In genomic region chr2:12032421-12032820, GRCh38 we compare ENCODE assay signal across 11 cellular contexts.
DNase-seq lines count a peak whose midpoint lies in the region; ATAC-seq, FAIRE-seq and TF ChIP-seq lines count a peak whose summit lies in the region.
"Had no signal": no experiment of that assay in that cellular context is flagged by ENCODE, and none has a peak within 500 bp of the region (broad histone marks: within the 10 kb centered on the region; RNA-seq: fewer than 3 reads in every experiment).

No MANE protein-coding gene starts in this region.

- no peak overlapping the region; the same call in 1 of the 2 replicates for H2AFZ ChIP-seq in GM12878 (ENCODE audit: control insufficient read depth, low read depth, low read length)

- CTCF ChIA-PET in GM12878 (lab: Yijun Ruan, JAX) = interaction anchor here (1.1 to 4.2 kb wide), 12 partner anchors 11 to 684 kb away, joined by 3 to 47 read pairs (median 6); partner anchors contain the start of gene TRIB2
- CTCF ChIA-PET in activated CD4-positive, alpha-beta memory T cell treated with anti-CD3 and anti-CD28 coated beads for 36 hours (lab: Charles Lee) = interaction anchor here (1.2 kb wide), 1 partner anchor 21 kb away, joined by 3 read pairs; no protein-coding TSS in a partner anchor

- BruUV-seq in GM12878 (replicated peaks; lab: Mats Ljungman, UMichigan) = no TSS peak

- H3K4me3 ChIP-seq in GM12864 (ENCODE audit: low read depth, low read length) (no peak overlapping the region), GM12878 (no peak overlapping the region), ascending aorta (no peak overlapping the region)
- H3K4me3 ChIP-seq: lung had no signal

- H3K27me3 ChIP-seq in GM12878 (replicated peaks in 1 of 2; ENCODE audit: control insufficient read depth in 2 of 2, insufficient read depth in 2 of 2, low read length in 1 of 2) (no peaks in the 10 kb centered on the region), ascending aorta (no peaks in the 10 kb centered on the region)

- H3K27ac ChIP-seq in GM12878 (ENCODE audit: control insufficient read depth, insufficient read depth) (0 out of 2 replicates have a peak overlapping the region, but pooled peaks have one; percentile 1), ascending aorta (no peak overlapping the region)
- H3K27ac ChIP-seq: WERI-Rb-1 had no signal

- H3K27ac Mint-ChIP-seq in activated CD4-positive, alpha-beta memory T cell treated with anti-CD3 and anti-CD28 coated beads for 36 hours = no peak overlapping the region

- intact Hi-C loops in GM12878 (cut with micrococcal nuclease; ENCODE audit: unreplicated experiment) = loop anchor here (1.0 to 5.0 kb wide), 4 partner anchors 25 to 205 kb away; no protein-coding TSS in a partner anchor
- intact Hi-C loops in activated CD4-positive, alpha-beta memory T cell treated with anti-CD3 and anti-CD28 coated beads for 36 hours (cut with micrococcal nuclease) = no loop called here
- intact Hi-C loops in ascending aorta (cut with DNase I) = no loop called here

- POLR2A ChIA-PET in GM12878 (lab: Charles Lee) = interaction anchor here (0.5 to 1.8 kb wide), 5 partner anchors 11 to 41 kb away, joined by 3 to 6 read pairs (median 4); no protein-coding TSS in a partner anchor
- POLR2A ChIA-PET in activated CD4-positive, alpha-beta memory T cell treated with anti-CD3 and anti-CD28 coated beads for 36 hours (lab: Charles Lee) = no interaction called here

- ATAC-seq in GM19463 (IDR thresholded peaks at IDR 0.05; ENCODE audit: unreplicated experiment) (peak; percentile 75), HG03097 (IDR thresholded peaks at IDR 0.05; ENCODE audit: low FRiP score, unreplicated experiment) (peak; percentile 70), GM12878 (peak; percentile 91)

- H3K4me1 Mint-ChIP-seq in activated CD4-positive, alpha-beta memory T cell treated with anti-CD3 and anti-CD28 coated beads for 36 hours (ENCODE audit: low read depth) = peaks cover 20% of the 10 kb centered on the region

- RAD21 ChIA-PET in GM12878 (lab: Charles Lee; ENCODE audit: unreplicated experiment) = interaction anchor here (0.5 to 6.6 kb wide), 24 partner anchors 11 to 964 kb away, joined by 3 to 79 read pairs (median 4); no protein-coding TSS in a partner anchor

- TF ChIP-seq POLR2A in GM12878 (IDR thresholded peaks at IDR 0.05; ENCODE audit: low read depth, low read length) = no peak

- no peak overlapping the region for H3K4me3 Mint-ChIP-seq in activated CD4-positive, alpha-beta memory T cell treated with anti-CD3 and anti-CD28 coated beads for 36 hours

- H3K9me3 ChIP-seq in GM12878 (replicated peaks; ENCODE audit: control insufficient read depth, insufficient read depth, low read length) = no peaks in the 10 kb centered on the region; the same call in 2 of the 3 replicates
- H3K9me3 ChIP-seq in ascending aorta = no peaks in the 10 kb centered on the region

- 0 out of 4 replicates have a peak, but pooled peaks of 1 of the 2 experiments have one; percentile 9 for TF ChIP-seq EP300 in GM12878 (IDR thresholded peaks at IDR 0.05; ENCODE audit: borderline replicate concordance in 1 of 2, control insufficient read depth in 1 of 2, low read depth in 2 of 2, low read length in 2 of 2)

- H3K9me3 Mint-ChIP-seq in activated CD4-positive, alpha-beta memory T cell treated with anti-CD3 and anti-CD28 coated beads for 36 hours = no peaks in the 10 kb centered on the region

- H3K36me3 ChIP-seq in GM12878 (ENCODE audit: control insufficient read depth in 2 of 2, insufficient read depth in 2 of 2, low read length in 1 of 2) (peaks cover 0 to 2% of the 10 kb centered on the region in 2 experiments; a peak in 1 of 4 replicates), ascending aorta (no peaks in the 10 kb centered on the region)
- H3K36me3 ChIP-seq: WERI-Rb-1 had no signal

- no peaks in the 10 kb centered on the region for H4K20me1 ChIP-seq in GM12878 (ENCODE audit: control insufficient read depth, insufficient read depth)

- SMC1A ChIA-PET in GM12878 (lab: Charles Lee; ENCODE audit: uncharacterized antibody, unreplicated experiment) = interaction anchor here (0.6 to 5.7 kb wide), 24 partner anchors 8 to 684 kb away, joined by 3 to 92 read pairs (median 5); partner anchors contain the start of gene TRIB2

- in situ Hi-C loops in GM12878 (cut with MboI) = no loop called here

- H3K36me3 Mint-ChIP-seq in activated CD4-positive, alpha-beta memory T cell treated with anti-CD3 and anti-CD28 coated beads for 36 hours = no peaks in the 10 kb centered on the region

- peak; percentile 40 for TF ChIP-seq CTCF in GM12864 (IDR thresholded peaks at IDR 0.05; ENCODE audit: low read depth, low read length, missing control alignments)
- TF ChIP-seq CTCF in GM12878 (IDR thresholded peaks at IDR 0.05 in 2 of 3, conservative IDR thresholded peaks at IDR 0.05 in 1 of 3; ENCODE audit: control insufficient read depth in 2 of 3, extremely low read depth in 1 of 3, insufficient read depth in 1 of 3, low read depth in 3 of 3, low read length in 3 of 3) = peak; percentile 36 to 45 (median 45); a peak in 4 of 6 replicates
- TF ChIP-seq CTCF in ascending aorta (IDR thresholded peaks at IDR 0.05) = no peak

- H3K4me1 ChIP-seq in GM12878 (ENCODE audit: control insufficient read depth, insufficient read depth, low read length) = peaks cover 44% of the 10 kb centered on the region
- H3K4me1 ChIP-seq in ascending aorta = no peaks in the 10 kb centered on the region

- peak overlapping the region; percentile 66 for H3K4me2 ChIP-seq in GM12878 (ENCODE audit: control insufficient read depth, insufficient read depth)

- H3K79me2 ChIP-seq in GM12878 (ENCODE audit: control insufficient read depth, insufficient read depth, low read length) = no peaks in the 10 kb centered on the region

- no peak overlapping the region for H3K9ac ChIP-seq in GM12878 (ENCODE audit: control insufficient read depth, insufficient read depth, low read length)

- peaks cover 5% of the 10 kb centered on the region for H3K27me3 Mint-ChIP-seq in activated CD4-positive, alpha-beta memory T cell treated with anti-CD3 and anti-CD28 coated beads for 36 hours

- TF ChIP-seq RAD21 in GM12878 (IDR thresholded peaks at IDR 0.05; ENCODE audit: insufficient read depth, low read depth, low read length) = peak; percentile 65

- no peak for FAIRE-seq in GM12878 (lab: Jason Lieb, UNC)
- FAIRE-seq: colon had no signal

- DNase-seq in GM12864 (ENCODE audit: low read depth) (peak; percentile 71), GM12878 (ENCODE audit: low read depth, low spot score) (peak; percentile 71), SIG-M5 treated with dmso at 0.1 percent for 504 hours (lab: John Stamatoyannopoulos, UW; ENCODE audit: unreplicated experiment) (no peak), ascending aorta (ENCODE audit: low spot score in 2 of 2) (no peak), dermis blood vessel endothelial cell (no peak)
- DNase-seq in activated CD4-positive, alpha-beta memory T cell treated with anti-CD3 and anti-CD28 coated beads for 36 hours = no peak
- DNase-seq: WERI-Rb-1 had no signal

- 0% methylated on average over 2 of the region's 2 CpGs for WGBS in GM12878 (ENCODE audit: insufficient coverage, insufficient replicate concordance, low lambda C conversion rate, missing lambda C conversion rate)

TF ChIP-seq in GM12878, 131 proteins besides CTCF, POLR2A, EP300 and RAD21 (continues in another document):
- no peak for TF ChIP-seq SP1 (IDR thresholded peaks at IDR 0.05; ENCODE audit: low read depth, low read length)
- TF ChIP-seq CBFB (IDR thresholded peaks at IDR 0.05; ENCODE audit: low read depth) = no peak
- peak; percentile 43; the same call in 1 of the 2 replicates for TF ChIP-seq PAX5 (IDR thresholded peaks at IDR 0.05; ENCODE audit: borderline replicate concordance, low read depth, low read length)
- TF ChIP-seq ATF2 (IDR thresholded peaks at IDR 0.05; ENCODE audit: low read length) = peak; percentile 46; the same call in 1 of the 2 replicates
- no peak for TF ChIP-seq KDM1A (IDR thresholded peaks at IDR 0.05; ENCODE audit: borderline replicate concordance)
- 0 out of 2 replicates have a peak, but pooled peaks have one; percentile 20 for TF ChIP-seq EED (IDR thresholded peaks at IDR 0.05; ENCODE audit: low read depth)
- TF ChIP-seq BHLHE40 (IDR thresholded peaks at IDR 0.05; ENCODE audit: borderline replicate concordance in 1 of 2, low read depth in 2 of 2, low read length in 1 of 2) = peak; percentile 45 to 67; a peak in 2 of 4 replicates
- no peak for TF ChIP-seq MLLT1 (IDR thresholded peaks at IDR 0.05)
- TF ChIP-seq SMAD5 (IDR thresholded peaks at IDR 0.05; ENCODE audit: low read depth) = no peak
- TF ChIP-seq MTA2 (IDR thresholded peaks at IDR 0.05; ENCODE audit: low read depth) = peak; percentile 46
- no peak for TF ChIP-seq NRF1 (conservative IDR thresholded peaks at IDR 0.05; ENCODE audit: low read depth, low read length)
- peak; percentile 23; the same call in 1 of the 2 replicates for TF ChIP-seq JUNB (IDR thresholded peaks at IDR 0.05)

Comparison
In these comparisons a context has a peak if more than half of its experiments do, and no peak if none do; other contexts are left out.
1. DNase-seq: peak in GM12864 (single experiment) and GM12878 (single experiment); none in activated CD4-positive, alpha-beta memory T cell treated with anti-CD3 and anti-CD28 coated beads for 36 hours (single experiment), SIG-M5 treated with dmso at 0.1 percent for 504 hours (single experiment), ascending aorta (0 of 2) and dermis blood vessel endothelial cell (single experiment).
2. CTCF ChIP-seq: peak in GM12864 (single experiment) and GM12878 (3 of 3); none in ascending aorta (0 of 3).
3. Peak in every context shown above with its lines, with median percentiles within 50 percentile points of each other: ATAC-seq.